In genomic region chr1:109099871-109100757, GRCh38 we compare ENCODE assay signal across 1 cellular context.
TF ChIP-seq lines count a peak whose summit lies in the region.

No MANE protein-coding gene starts in this region.

TF ChIP-seq in H1, 55 proteins besides CTCF, POLR2A, EP300 and RAD21 (continued from another document):
- TF ChIP-seq KDM4A (IDR thresholded peaks at IDR 0.05; ENCODE audit: low read depth, low read length, severe bottlenecking) (peak; percentile 90), CBX5 (IDR thresholded peaks at IDR 0.05; ENCODE audit: low read depth, low read length) (no peak), KDM1A (IDR thresholded peaks at IDR 0.05; ENCODE audit: borderline replicate concordance, low read length) (no peak), SIRT6 (IDR thresholded peaks at IDR 0.05; ENCODE audit: low read length) (no peak), ASH2L (IDR thresholded peaks at IDR 0.05; ENCODE audit: low read length) (peak; percentile 99), SP1 (IDR thresholded peaks at IDR 0.05; ENCODE audit: low read depth, low read length) (peak; percentile 51; the same call in 1 of the 2 replicates), CHD1 (IDR thresholded peaks at IDR 0.05; ENCODE audit: low read depth, low read length) (no peak), ATF3 (IDR thresholded peaks at IDR 0.05; ENCODE audit: insufficient read depth, low read depth, low read length) (no peak), SRF (IDR thresholded peaks at IDR 0.05; ENCODE audit: low read depth, low read length) (0 out of 2 replicates have a peak, but pooled peaks have one; percentile 19), JUND (IDR thresholded peaks at IDR 0.05; ENCODE audit: low read length) (peak; percentile 75; the same call in 1 of the 2 replicates), TBP (IDR thresholded peaks at IDR 0.05; ENCODE audit: low read depth, low read length) (peak; percentile 97), HDAC6 (IDR thresholded peaks at IDR 0.05; ENCODE audit: low read depth, low read length) (no peak), SIX5 (IDR thresholded peaks at IDR 0.05; ENCODE audit: low read depth, low read length) (no peak), SAP30 (IDR thresholded peaks at IDR 0.05; ENCODE audit: insufficient read depth, insufficient replicate concordance, low read length) (no peak), CHD2 (IDR thresholded peaks at IDR 0.05; ENCODE audit: low read length) (peak; percentile 64; the same call in 1 of the 2 replicates), PHF8 (conservative IDR thresholded peaks at IDR 0.05; ENCODE audit: low read depth, low read length) (peak; percentile 98), BCL11A (IDR thresholded peaks at IDR 0.05; ENCODE audit: low read depth in 2 of 2, low read length in 2 of 2) (peak in 1 of 2 experiments; percentile 18), MAFK (IDR thresholded peaks at IDR 0.05; ENCODE audit: low read depth, low read length) (no peak), HDAC2 (IDR thresholded peaks at IDR 0.05; ENCODE audit: borderline replicate concordance in 1 of 2, low read depth in 2 of 2, low read length in 2 of 2) (peak; percentile 52 to 77; a peak in 1 of 4 replicates), RFX5 (IDR thresholded peaks at IDR 0.05; ENCODE audit: borderline replicate concordance, low read depth, low read length) (0 out of 2 replicates have a peak, but pooled peaks have one; percentile 20), TEAD4 (IDR thresholded peaks at IDR 0.05; ENCODE audit: low read depth, low read length) (no peak), NRF1 (IDR thresholded peaks at IDR 0.05; ENCODE audit: low read depth, low read length) (peak; percentile 9; the same call in 1 of the 2 replicates), EGR1 (IDR thresholded peaks at IDR 0.05; ENCODE audit: borderline replicate concordance, low read depth, low read length) (peak; percentile 92; the same call in 1 of the 2 replicates), POU5F1 (IDR thresholded peaks at IDR 0.05; ENCODE audit: low read depth, low read length) (no peak), KDM5A (IDR thresholded peaks at IDR 0.05; ENCODE audit: low read length) (0 out of 2 replicates have a peak, but pooled peaks have one; percentile 47), CHD7 (IDR thresholded peaks at IDR 0.05; ENCODE audit: insufficient replicate concordance, low read length) (no peak), SP4 (IDR thresholded peaks at IDR 0.05; ENCODE audit: low read length) (no peak; the same call in 1 of the 2 replicates), YY1 (IDR thresholded peaks at IDR 0.05; ENCODE audit: low read depth, low read length) (no peak), MAX (IDR thresholded peaks at IDR 0.05) (peak; percentile 93), POLR2AphosphoS5 (IDR thresholded peaks at IDR 0.05; ENCODE audit: low read depth, low read length) (peak; percentile 100), RXRA (IDR thresholded peaks at IDR 0.05; ENCODE audit: insufficient read depth, low read depth, low read length) (no peak), SIN3A (conservative IDR thresholded peaks at IDR 0.05 in 1 of 2, IDR thresholded peaks at IDR 0.05 in 1 of 2; ENCODE audit: low read depth in 1 of 2, low read length in 2 of 2) (peak in 1 of 2 experiments; percentile 82; a peak in 1 of 4 replicates), BACH1 (IDR thresholded peaks at IDR 0.05; ENCODE audit: low read length) (no peak; the same call in 1 of the 2 replicates), CTBP2 (IDR thresholded peaks at IDR 0.05; ENCODE audit: borderline replicate concordance, insufficient read depth, insufficient read length, low read length) (no peak), SP2 (IDR thresholded peaks at IDR 0.05; ENCODE audit: low read length) (peak; percentile 86), CREB1 (IDR thresholded peaks at IDR 0.05) (no peak), GTF2F1 (IDR thresholded peaks at IDR 0.05; ENCODE audit: borderline replicate concordance, low read depth, low read length) (peak; percentile 93; the same call in 1 of the 2 replicates), SUZ12 (IDR thresholded peaks at IDR 0.05; ENCODE audit: low read length) (no peak), GABPA (IDR thresholded peaks at IDR 0.05; ENCODE audit: borderline replicate concordance, insufficient read depth, low read length) (peak; percentile 18; the same call in 1 of the 2 replicates), CBX8 (IDR thresholded peaks at IDR 0.05; ENCODE audit: borderline replicate concordance, low read depth, low read length) (no peak), USF2 (IDR thresholded peaks at IDR 0.05; ENCODE audit: low read length) (peak; percentile 20), TAF7 (optimal IDR thresholded peaks at IDR 0.05; ENCODE audit: borderline replicate concordance, low read depth, low read length) (peak; percentile 97), NANOG (IDR thresholded peaks at IDR 0.05; ENCODE audit: insufficient read depth, low read depth, low read length, poor library complexity, severe bottlenecking) (peak; percentile 1), TCF12 (IDR thresholded peaks at IDR 0.05; ENCODE audit: low read depth, low read length) (no peak), E2F6 (IDR thresholded peaks at IDR 0.05) (peak; percentile 80), ATF2 (IDR thresholded peaks at IDR 0.05; ENCODE audit: low read length) (no peak), RBBP5 (IDR thresholded peaks at IDR 0.05; ENCODE audit: borderline replicate concordance, low read depth, low read length) (peak; percentile 65), RNF2 (IDR thresholded peaks at IDR 0.05; ENCODE audit: borderline replicate concordance, low read depth, low read length, missing control alignments, poor library complexity, severe bottlenecking) (peak; percentile 31), CEBPB (IDR thresholded peaks at IDR 0.05; ENCODE audit: low read depth, low read length) (no peak), BRCA1 (IDR thresholded peaks at IDR 0.05; ENCODE audit: low read depth, low read length) (no peak)
